In the genomic region with DNA sequence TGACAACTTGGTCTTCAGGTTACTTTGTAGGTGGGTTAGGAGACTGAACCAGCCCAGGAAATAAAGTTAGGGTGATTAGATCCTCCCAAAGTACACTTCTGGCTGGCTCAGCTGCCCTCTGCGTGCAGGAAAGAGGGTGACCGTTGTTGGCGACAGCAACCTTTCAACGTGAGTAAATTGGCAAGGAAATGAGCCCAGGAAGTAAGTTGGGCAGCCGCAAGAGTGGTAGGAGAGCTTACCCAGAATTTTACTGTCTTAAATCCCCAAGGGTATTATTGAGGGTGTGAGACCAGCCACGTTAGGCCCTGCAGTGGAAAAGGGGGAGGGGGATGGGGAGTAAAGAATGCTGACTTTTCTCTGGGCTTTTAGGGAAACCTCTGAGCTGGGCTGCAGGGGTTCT, we compare ENCODE assay signal across 8 cellular contexts. TPM values are rescaled to one million over a fixed set of nuclear protein-coding genes. Genes with fewer than 3 reads are reported as not detected.
A peak's percentile ranks its signal among the peaks of the same experiment; 100 is the strongest.
DNase-seq lines count a peak whose midpoint lies in the region; ATAC-seq and TF ChIP-seq lines count a peak whose summit lies in the region.

No MANE protein-coding gene starts in this region.

- H3K9me3 Mint-ChIP-seq in T-cell (no peaks in the 10 kb centered on the region), MCF 10A (ENCODE audit: unreplicated experiment) (no peaks in the 10 kb centered on the region)

- H3K36me3 Mint-ChIP-seq in T-cell: peaks cover 30% of the 10 kb centered on the region
- H3K36me3 Mint-ChIP-seq in MCF 10A (ENCODE audit: insufficient read depth, unreplicated experiment): peaks cover 5% of the 10 kb centered on the region

- BruUV-seq in MCF 10A (replicated peaks; lab: Mats Ljungman, UMichigan): no TSS peak

- intact Hi-C loops in MCF 10A (cut with micrococcal nuclease): no loop called here

- POLR2A ChIA-PET in T-cell (lab: Charles Lee) (interaction anchor here (0.6 to 5.4 kb wide), 16 partner anchors 10 to 547 kb away, joined by 3 to 97 read pairs (median 8); a partner anchor contains a TSS), MCF 10A (lab: Yijun Ruan, JAX) (interaction anchor here (1.0 to 1.6 kb wide), 2 partner anchors 11 to 240 kb away, joined by 3 to 5 read pairs; a partner anchor contains a TSS)

- DNase-seq in GF-D8 (lab: John Stamatoyannopoulos, UW) (peak; percentile 95), T-cell (peak; percentile 9 to 67 (median 48)), MCF 10A (ENCODE audit: unreplicated experiment) (no peak), pons (ENCODE audit: low spot score) (peak; percentile 2), SK-N-DZ (ENCODE audit: low spot score) (no peak), cerebellar cortex (ENCODE audit: low spot score) (no peak)

- CTCF ChIA-PET in T-cell (lab: Charles Lee): interaction anchor here (0.7 to 2.8 kb wide), 18 partner anchors 9 to 287 kb away, joined by 3 to 39 read pairs (median 5); no protein-coding TSS in a partner anchor
- CTCF ChIA-PET in MCF 10A (lab: Yijun Ruan, JAX): interaction anchor here (0.7 to 4.0 kb wide), 4 partner anchors 95 to 151 kb away, joined by 3 to 29 read pairs (median 5); no protein-coding TSS in a partner anchor

- H3K27ac Mint-ChIP-seq in T-cell: peak overlapping the region; percentile 95 to 96
- no peak overlapping the region for H3K27ac Mint-ChIP-seq in MCF 10A (ENCODE audit: low read depth, unreplicated experiment)

- H3K4me3 Mint-ChIP-seq in T-cell (peak overlapping the region; percentile 97 to 98 (median 98)), MCF 10A (ENCODE audit: unreplicated experiment) (peak overlapping the region; percentile 97)

- H3K27me3 Mint-ChIP-seq in T-cell: no peaks in the 10 kb centered on the region
- peaks cover 26% of the 10 kb centered on the region for H3K27me3 Mint-ChIP-seq in MCF 10A (ENCODE audit: insufficient read depth, unreplicated experiment)

- TF ChIP-seq CTCF in MCF 10A (IDR thresholded peaks at IDR 0.05; ENCODE audit: unreplicated experiment): no peak

- ATAC-seq in T-cell (replicated peaks in 1 of 4): peak in 2 of 4 experiments; percentile 5 to 10
- no peak for ATAC-seq in HG03520 (IDR thresholded peaks at IDR 0.05; ENCODE audit: unreplicated experiment)
- no peak for ATAC-seq in GM18858 (IDR thresholded peaks at IDR 0.05; ENCODE audit: unreplicated experiment)

- H3K4me1 Mint-ChIP-seq in T-cell (peaks cover 47 to 61% (median 50%) of the 10 kb centered on the region in 3 donors), MCF 10A (ENCODE audit: insufficient read depth, unreplicated experiment) (peaks cover under 1% of the 10 kb centered on the region)

RNA-seq across cellular contexts. Expression of a gene that starts 1.6 kb away (rescaled TPM):
- 100 to 1,000 TPM in 1 of 5 donors, 10 to 100 TPM in 2, 1 to 10 TPM in 2; 7.6 to 133 (median 11.2) TPM for total RNA-seq in T-cell
- total RNA-seq in MCF 10A (2022): 0.05 TPM in 1 of 2 replicates, not detected in the other
- not detected in 2 replicates for polyA plus RNA-seq in SK-N-DZ (2014; cell fraction: cytosol; rRNA removed)
- polyA plus RNA-seq in SK-N-DZ (2014; cell fraction: nucleus; rRNA removed): not detected in 2 replicates

Comparison
In these comparisons a context has a peak if more than half of its experiments do, and no peak if none do; other contexts are left out.
1. DNase-seq: peak in GF-D8 (single experiment), T-cell (34 of 34) and pons (single experiment); none in MCF 10A (single experiment), SK-N-DZ (single experiment) and cerebellar cortex (single experiment).